In the genomic region with DNA sequence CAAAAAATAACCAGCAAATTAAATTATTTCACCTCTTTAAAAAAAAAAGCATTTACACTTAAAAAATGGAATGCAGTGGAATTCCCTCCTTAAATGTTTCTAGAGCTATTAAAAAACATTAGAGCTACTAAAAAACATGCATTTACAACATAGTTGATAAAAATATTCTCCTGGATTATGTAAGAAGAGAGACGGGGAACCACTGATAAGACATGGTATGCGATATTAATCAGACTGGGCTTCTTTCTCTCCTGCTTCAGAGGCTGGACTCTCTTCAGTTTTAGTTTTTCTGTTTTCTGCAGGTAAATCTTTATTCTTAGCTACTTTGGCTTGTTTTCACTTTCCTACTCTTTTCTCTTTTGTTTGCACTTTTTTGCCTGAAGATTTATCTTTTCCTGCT, we compare ENCODE assay signal across 23 cellular contexts. TPM values are rescaled to one million over a fixed set of nuclear protein-coding genes. Genes with fewer than 3 reads are reported as not detected.
DNase-seq lines count a peak whose midpoint lies in the region; ATAC-seq and TF ChIP-seq lines count a peak whose summit lies in the region.
"Had no signal": no experiment of that assay in that cellular context is flagged by ENCODE, and none has a peak within 500 bp of the region (broad histone marks: within the 10 kb centered on the region; RNA-seq: fewer than 3 reads in every experiment).

No MANE protein-coding gene starts in this region.

- no peak overlapping the region for H3K4me3 ChIP-seq in CD4-positive, CD25-positive, alpha-beta regulatory T cell (ENCODE audit: low read depth, low read length)
- H3K4me3 ChIP-seq in transverse colon = no peak overlapping the region

- 89 to 95% methylated on average over 2 of the region's 2 CpGs for WGBS in transverse colon (ENCODE audit: low coverage in 1 of 2), 2 donors

- CTCF ChIA-PET in CD4-positive, alpha-beta T cell (lab: Charles Lee) = interaction anchor here (1.3 to 2.0 kb wide), 2 partner anchors 9 kb away, joined by 3 to 8 read pairs; no protein-coding TSS in a partner anchor

- intact Hi-C loops in CD4-positive, alpha-beta T cell (cut with DNase I, micrococcal nuclease) = loop anchor here in 1 of 2 experiments (5.0 kb wide), 1 partner anchor 38 kb away; a partner anchor contains a TSS
- intact Hi-C loops in transverse colon (cut with DNase I; ENCODE audit: low total_unique reads) = no loop called here

- no peak for TF ChIP-seq EP300 in transverse colon (IDR thresholded peaks at IDR 0.05; ENCODE audit: low read depth)

- no peaks in the 10 kb centered on the region for H3K9me3 Mint-ChIP-seq in CD4-positive, CD25-positive, alpha-beta regulatory T cell
- no peaks in the 10 kb centered on the region for H3K9me3 Mint-ChIP-seq in CD4-positive, alpha-beta T cell
- H3K9me3 Mint-ChIP-seq in mesothelial cell of epicardium = no peaks in the 10 kb centered on the region
- H3K9me3 Mint-ChIP-seq: CD8-positive, alpha-beta memory T cell had no signal

- no peak overlapping the region for H3K4me3 Mint-ChIP-seq in CD4-positive, CD25-positive, alpha-beta regulatory T cell
- H3K4me3 Mint-ChIP-seq in CD4-positive, alpha-beta T cell = no peak overlapping the region
- H3K4me3 Mint-ChIP-seq in mesothelial cell of epicardium = no peak overlapping the region
- H3K4me3 Mint-ChIP-seq: CD8-positive, alpha-beta memory T cell had no signal

- no peaks in the 10 kb centered on the region for H3K9me3 ChIP-seq in CD4-positive, CD25-positive, alpha-beta regulatory T cell (ENCODE audit: control insufficient read depth in 2 of 2, low read length in 2 of 2)
- no peaks in the 10 kb centered on the region for H3K9me3 ChIP-seq in CD4-positive, alpha-beta T cell (ENCODE audit: control insufficient read depth, low read length)
- H3K9me3 ChIP-seq in transverse colon = no peaks in the 10 kb centered on the region

- no peak for ATAC-seq in CD4-positive, CD25-positive, alpha-beta regulatory T cell (ENCODE audit: low read depth in 2 of 2)
- ATAC-seq in CD4-positive, alpha-beta T cell (ENCODE audit: poor library complexity) = no peak
- ATAC-seq: HepG2 had no signal

- H3K36me3 Mint-ChIP-seq in CD4-positive, CD25-positive, alpha-beta regulatory T cell = peaks cover 29% of the 10 kb centered on the region
- peaks cover 76% of the 10 kb centered on the region for H3K36me3 Mint-ChIP-seq in CD4-positive, alpha-beta T cell (ENCODE audit: low read depth)
- H3K36me3 Mint-ChIP-seq in mesothelial cell of epicardium = peaks cover 24% of the 10 kb centered on the region

- POLR2A ChIA-PET in CD4-positive, alpha-beta T cell (lab: Charles Lee) = no interaction called here

- no peaks in the 10 kb centered on the region for H3K27me3 Mint-ChIP-seq in CD4-positive, CD25-positive, alpha-beta regulatory T cell
- H3K27me3 Mint-ChIP-seq in CD4-positive, alpha-beta T cell = no peaks in the 10 kb centered on the region
- no peaks in the 10 kb centered on the region for H3K27me3 Mint-ChIP-seq in mesothelial cell of epicardium (ENCODE audit: low read depth)
- H3K27me3 Mint-ChIP-seq: CD8-positive, alpha-beta memory T cell had no signal

- no peak for TF ChIP-seq POLR2A in transverse colon (IDR thresholded peaks at IDR 0.05)

- H3K36me3 ChIP-seq in CD4-positive, CD25-positive, alpha-beta regulatory T cell (ENCODE audit: control insufficient read depth, insufficient read depth, low read length) = peaks cover 51% of the 10 kb centered on the region
- peaks cover 0 to 25% (median 8%) of the 10 kb centered on the region in 4 donors for H3K36me3 ChIP-seq in transverse colon

- TF ChIP-seq CTCF in CD4-positive, alpha-beta T cell (IDR thresholded peaks at IDR 0.05) = no peak
- TF ChIP-seq CTCF in mesothelial cell of epicardium (IDR thresholded peaks at IDR 0.05; ENCODE audit: unreplicated experiment) (no peak), transverse colon (IDR thresholded peaks at IDR 0.05) (no peak)

- no peaks in the 10 kb centered on the region for H3K27me3 ChIP-seq in CD4-positive, CD25-positive, alpha-beta regulatory T cell (ENCODE audit: control insufficient read depth, insufficient read depth, low read length)
- H3K27me3 ChIP-seq in CD4-positive, alpha-beta T cell (ENCODE audit: control insufficient read depth, insufficient read depth, low read length) = no peaks in the 10 kb centered on the region
- H3K27me3 ChIP-seq in transverse colon = no peaks in the 10 kb centered on the region

- in situ Hi-C loops in transverse colon (cut with MboI; ENCODE audit: low pct_ligation_motif_present in 1 of 4, low pct_unique_long_range_greater_than_20kb in 1 of 4, low sequenced_read_pairs in 3 of 4) = no loop called here

- H3K27ac Mint-ChIP-seq in CD4-positive, CD25-positive, alpha-beta regulatory T cell = peak overlapping the region; percentile 65 to 76 (median 76)
- peak overlapping the region; percentile 85 for H3K27ac Mint-ChIP-seq in CD4-positive, alpha-beta T cell
- peak overlapping the region; percentile 47 for H3K27ac Mint-ChIP-seq in mesothelial cell of epicardium

- H3K4me1 ChIP-seq in CD4-positive, CD25-positive, alpha-beta regulatory T cell (ENCODE audit: control insufficient read depth, insufficient read depth, low read length, poor library complexity, severe bottlenecking) = peaks cover 13% of the 10 kb centered on the region
- H3K4me1 ChIP-seq in transverse colon = no peaks in the 10 kb centered on the region

- H3K27ac ChIP-seq in CD4-positive, CD25-positive, alpha-beta regulatory T cell (ENCODE audit: insufficient read depth, low read length, poor library complexity, severe bottlenecking) = no peak overlapping the region
- no peak overlapping the region for H3K27ac ChIP-seq in CD4-positive, alpha-beta T cell (ENCODE audit: low read depth, low read length)
- no peak overlapping the region for H3K27ac ChIP-seq in transverse colon
- H3K27ac ChIP-seq: HL-60, RWPE1 had no signal

- DNase-seq in CD4-positive, CD25-positive, alpha-beta regulatory T cell = no peak
- DNase-seq in CD4-positive, alpha-beta T cell = no peak
- DNase-seq in amniotic epithelial cell (ENCODE audit: low read depth) (peak; percentile 61), mesothelial cell of epicardium (ENCODE audit: low spot score in 2 of 2, unreplicated experiment in 2 of 2) (no peak), NCI-H2171 (lab: John Stamatoyannopoulos, UW) (no peak), COLO829 (ENCODE audit: low spot score) (no peak), transverse colon (no peak)
- DNase-seq: CD8-positive, alpha-beta memory T cell; GDM1; GOT3; HCEC 1CT; KBM-7; NCI-H1092 treated with DMSO at 0.1 percent for 48 hours; NCI-H1436 treated with DMSO at 0.1 percent for 48 hours; NCI-H1930; NCI-H2227 treated with DMSO at 0.1 percent for 48 hours; NCI-H510A; SHP77 treated with DMSO at 0.1 percent for 48 hours had no signal

- peaks cover 21 to 56% (median 53%) of the 10 kb centered on the region in 4 donors for H3K4me1 Mint-ChIP-seq in CD4-positive, CD25-positive, alpha-beta regulatory T cell
- H3K4me1 Mint-ChIP-seq in CD4-positive, alpha-beta T cell (ENCODE audit: low read depth) = peaks cover 46% of the 10 kb centered on the region
- peaks cover 9% of the 10 kb centered on the region for H3K4me1 Mint-ChIP-seq in mesothelial cell of epicardium

RNA-seq across cellular contexts. Expression of a gene that starts 40.4 kb away (rescaled TPM):
- total RNA-seq in CD4-positive, CD25-positive, alpha-beta regulatory T cell = 0.79 TPM
- not detected for polyA plus RNA-seq in CD4-positive, CD25-positive, alpha-beta regulatory T cell
- 1 to 10 TPM in 1 of 2 experiments, under 1 TPM in 1; 0.42 to 1.1 TPM for total RNA-seq in CD4-positive, alpha-beta T cell
- 0.40 to 0.55 TPM (median 0.47 TPM) in 3 replicates for total RNA-seq in mesothelial cell of epicardium
- total RNA-seq in transverse colon = under 1 TPM in 1 of 4 donors, not detected in 3; 0.96 TPM
- total RNA-seq: HT-29 had no signal
- polyA plus RNA-seq: BJ; CD8-positive, alpha-beta memory T cell; HepG2 had no signal

RNA-seq across cellular contexts. Expression of a gene that starts 40.6 kb away (rescaled TPM):
- 69.9 TPM for total RNA-seq in CD4-positive, CD25-positive, alpha-beta regulatory T cell
- polyA plus RNA-seq in CD4-positive, CD25-positive, alpha-beta regulatory T cell = 100 to 1,000 TPM; 112 to 157 (median 132) TPM
- total RNA-seq in CD4-positive, alpha-beta T cell = 10 to 100 TPM; 19.0 to 22.8 TPM
- total RNA-seq in mesothelial cell of epicardium = 34.3 to 36.9 TPM (median 35.3 TPM) in 3 replicates
- total RNA-seq in transverse colon = 10 to 100 TPM; 32.0 to 99.6 (median 89.0) TPM

RNA-seq across cellular contexts. Expression of a gene that starts 41.4 kb away (rescaled TPM):
- total RNA-seq in CD4-positive, CD25-positive, alpha-beta regulatory T cell = 2.4 TPM
- 10 to 100 TPM; 12.8 to 17.8 (median 15.3) TPM for polyA plus RNA-seq in CD4-positive, CD25-positive, alpha-beta regulatory T cell
- total RNA-seq in CD4-positive, alpha-beta T cell = under 1 TPM; 0.64 to 0.66 TPM
- total RNA-seq in mesothelial cell of epicardium = 5.2 to 6.1 TPM (median 5.8 TPM) in 3 replicates
- 1 to 10 TPM in 1 of 4 donors, under 1 TPM in 1, not detected in 2; 0.79 to 1.5 TPM for total RNA-seq in transverse colon
